7 cellular contexts compared by ENCODE assay signal in genomic region chr1:174743654-174744561, GRCh38.
DNase-seq lines count a peak whose midpoint lies in the region; ATAC-seq and TF ChIP-seq lines count a peak whose summit lies in the region.

No MANE protein-coding gene starts in this region.

- TF ChIP-seq EP300 in suprapubic skin (IDR thresholded peaks at IDR 0.05) = no peak

- peak; percentile 47 for TF ChIP-seq CTCF in GM12865 (IDR thresholded peaks at IDR 0.05; ENCODE audit: insufficient read depth, low read depth, low read length, missing control alignments)
- peak; percentile 27; the same call in 1 of the 2 replicates for TF ChIP-seq CTCF in WI38 (IDR thresholded peaks at IDR 0.05; ENCODE audit: low read depth, low read length)
- peak; percentile 48 for TF ChIP-seq CTCF in suprapubic skin (IDR thresholded peaks at IDR 0.05)

- H3K36me3 ChIP-seq in suprapubic skin = no peaks in the 10 kb centered on the region

- WGBS in suprapubic skin = 37% methylated on average over 4 of the region's 4 CpGs

- H3K4me3 ChIP-seq in GM12865 (ENCODE audit: low read depth, low read length) = no peak overlapping the region
- H3K4me3 ChIP-seq in WI38 (ENCODE audit: low read depth, low read length) = no peak overlapping the region
- no peak overlapping the region for H3K4me3 ChIP-seq in suprapubic skin

- no peak for TF ChIP-seq POLR2A in suprapubic skin (IDR thresholded peaks at IDR 0.05)

- ATAC-seq in left ventricle myocardium superior = peak; percentile 32
- ATAC-seq in GM21717 (IDR thresholded peaks at IDR 0.05; ENCODE audit: unreplicated experiment) = no peak
- ATAC-seq in GM21423 (IDR thresholded peaks at IDR 0.05; ENCODE audit: unreplicated experiment) = no peak

- intact Hi-C loops in left ventricle myocardium superior (cut with micrococcal nuclease) = no loop called here

- H3K9me3 ChIP-seq in suprapubic skin = no peaks in the 10 kb centered on the region

- no peaks in the 10 kb centered on the region for H3K4me1 ChIP-seq in suprapubic skin

- DNase-seq in GM12865 (ENCODE audit: low read depth) = peak; percentile 56
- peak; percentile 44 for DNase-seq in NCI-H1417 treated with DMSO at 0.1 percent for 48 hours (lab: John Stamatoyannopoulos, UW)
- no peak for DNase-seq in left ventricle myocardium superior
- DNase-seq in suprapubic skin (ENCODE audit: low spot score in 2 of 2) = no peak

- H3K27ac ChIP-seq in suprapubic skin = no peak overlapping the region

- no peaks in the 10 kb centered on the region for H3K27me3 ChIP-seq in suprapubic skin

Comparison
In these comparisons a context has a peak if more than half of its experiments do, and no peak if none do; other contexts are left out.
1. DNase-seq: peak in GM12865 (single experiment) and NCI-H1417 treated with DMSO at 0.1 percent for 48 hours (single experiment); none in left ventricle myocardium superior (single experiment) and suprapubic skin (0 of 2).
2. Peak in every context shown above with its lines, with median percentiles within 50 percentile points of each other: CTCF ChIP-seq.